ENCODE assay signal across 2 cellular contexts in genomic region chr1:22056921-22057320, GRCh38.
TF ChIP-seq lines count a peak whose summit lies in the region.

No MANE protein-coding gene starts in this region.

TF ChIP-seq in SK-N-SH, 30 proteins besides CTCF, POLR2A, EP300 and RAD21 (continued from another document):
- TF ChIP-seq REST (IDR thresholded peaks at IDR 0.05; ENCODE audit: low read depth, low read length) (no peak), RCOR1 (IDR thresholded peaks at IDR 0.05; ENCODE audit: low read length) (no peak), GABPA (IDR thresholded peaks at IDR 0.05; ENCODE audit: low read depth) (no peak)

TF ChIP-seq in SK-N-SH treated with all-trans-retinoic acid at 6 μM for 48 hours, 23 proteins besides CTCF, POLR2A, EP300 and RAD21 (continued from another document):
- TF ChIP-seq CSRNP3 (CRISPR knock-in tag; IDR thresholded peaks at IDR 0.05) (no peak), TSHZ2 (CRISPR knock-in tag; IDR thresholded peaks at IDR 0.05) (no peak), TOX (CRISPR knock-in tag; IDR thresholded peaks at IDR 0.05; ENCODE audit: borderline replicate concordance) (no peak), OSR1 (CRISPR knock-in tag; IDR thresholded peaks at IDR 0.05) (no peak), SNAI2 (CRISPR knock-in tag; IDR thresholded peaks at IDR 0.05) (no peak)
TF ChIP-seq in SK-N-SH treated with all-trans-retinoic acid at 6 μM for 48 hours: peak in this region for 0.
